In genomic region chr10:70293169-70293813, GRCh38 we compare ENCODE assay signal across 19 cellular contexts. TPM values are rescaled to one million over a fixed set of nuclear protein-coding genes. Genes with fewer than 3 reads are reported as not detected.
DNase-seq lines count a peak whose midpoint lies in the region; ATAC-seq and TF ChIP-seq lines count a peak whose summit lies in the region.
"Had no signal": no experiment of that assay in that cellular context is flagged by ENCODE, and none has a peak within 500 bp of the region (broad histone marks: within the 10 kb centered on the region; RNA-seq: fewer than 3 reads in every experiment).

No MANE protein-coding gene starts in this region.

- H3K36me3 ChIP-seq in MM.1S (replicated peaks; ENCODE audit: insufficient read depth, low read length) = no peaks in the 10 kb centered on the region
- no peaks in the 10 kb centered on the region for H3K36me3 ChIP-seq in prostate gland
- H3K36me3 ChIP-seq: SJSA1, tibial nerve had no signal

- DNase-seq in GM12864 (ENCODE audit: low read depth) = peak; percentile 50
- peak; percentile 70 for DNase-seq in MM.1S
- no peak for DNase-seq in NCI-H345 (lab: John Stamatoyannopoulos, UW)
- DNase-seq in AG08395 (ENCODE audit: low spot score) = no peak
- no peak for DNase-seq in prostate gland (ENCODE audit: low spot score)
- DNase-seq: activated CD4-positive, alpha-beta T cell treated with anti-CD3 and anti-CD28 coated beads, Interleukin-2, amount 50 U/mL, for 48 hours; activated naive CD4-positive, alpha-beta T cell treated with anti-CD3 and anti-CD28 coated beads, Interleukin-2, amount 50 U/mL, for 16 hours; dermis blood vessel endothelial cell; GDM1; NCI-H510A treated with DMSO at 0.1 percent for 48 hours had no signal

- H3K4me1 ChIP-seq in MM.1S (ENCODE audit: low read length) (peaks cover 13% of the 10 kb centered on the region), prostate gland (replicated peaks) (no peaks in the 10 kb centered on the region)
- H3K4me1 ChIP-seq: parathyroid adenoma had no signal

- H3F3A ChIP-seq in MM.1S (ENCODE audit: insufficient read depth, low read length) = peaks cover 7% of the 10 kb centered on the region; the same call in 1 of the 2 replicates

- ATAC-seq in GM19397 (IDR thresholded peaks at IDR 0.05; ENCODE audit: unreplicated experiment) (peak; percentile 81), HG02885 (IDR thresholded peaks at IDR 0.05; ENCODE audit: poor library complexity, unreplicated experiment) (peak; percentile 82), HG03469 (IDR thresholded peaks at IDR 0.05; ENCODE audit: unreplicated experiment) (no peak)
- ATAC-seq: HCT116, left lobe of liver had no signal

- intact Hi-C loops in prostate gland (cut with DNase I) = no loop called here

- H3K79me2 ChIP-seq in MM.1S (ENCODE audit: low read length) = no peaks in the 10 kb centered on the region
- H3K79me2 ChIP-seq: parathyroid adenoma had no signal

- H3K9me2 ChIP-seq in MM.1S (replicated peaks; ENCODE audit: insufficient read depth, low read length) = no peaks in the 10 kb centered on the region

- H3K9me3 ChIP-seq in MM.1S (replicated peaks; ENCODE audit: insufficient read depth, low read length) = no peaks in the 10 kb centered on the region
- no peaks in the 10 kb centered on the region for H3K9me3 ChIP-seq in prostate gland
- H3K9me3 ChIP-seq: SJSA1, tibial nerve had no signal

- 65% methylated on average over 7 of the region's 7 CpGs for WGBS in prostate gland

- peak overlapping the region; percentile 52; the same call in 1 of the 2 replicates for H3K27ac ChIP-seq in MM.1S (ENCODE audit: low read length)
- no peak overlapping the region for H3K27ac ChIP-seq in prostate gland
- H3K27ac ChIP-seq: parathyroid adenoma, SJSA1, tibial nerve had no signal

- H3K4me3 ChIP-seq in GM12864 (ENCODE audit: low read depth, low read length) = no peak overlapping the region
- no peak overlapping the region for H3K4me3 ChIP-seq in MM.1S (ENCODE audit: low read length)
- no peak overlapping the region for H3K4me3 ChIP-seq in prostate gland
- H3K4me3 ChIP-seq: SJSA1, tibial nerve had no signal

- no peak for TF ChIP-seq POLR2A in prostate gland (IDR thresholded peaks at IDR 0.05)

- no peaks in the 10 kb centered on the region for H4K20me1 ChIP-seq in MM.1S (ENCODE audit: insufficient read depth, low read length)

- H3K4me2 ChIP-seq in MM.1S (ENCODE audit: low read depth, low read length) = peak overlapping the region; percentile 24; the same call in 1 of the 2 replicates

- H3K27me3 ChIP-seq in MM.1S (replicated peaks; ENCODE audit: insufficient read depth, low read length) (no peaks in the 10 kb centered on the region), prostate gland (replicated peaks; ENCODE audit: insufficient read depth) (no peaks in the 10 kb centered on the region)
- H3K27me3 ChIP-seq: SJSA1, tibial nerve had no signal

- peak overlapping the region; percentile 7; the same call in 1 of the 2 replicates for H3K9ac ChIP-seq in MM.1S (ENCODE audit: low read length)
- H3K9ac ChIP-seq: parathyroid adenoma had no signal

- H2AFZ ChIP-seq in MM.1S (ENCODE audit: low read length) = peak overlapping the region; percentile 60; the same call in 1 of the 2 replicates
- H2AFZ ChIP-seq: parathyroid adenoma had no signal

- TF ChIP-seq CTCF in GM12864 (IDR thresholded peaks at IDR 0.05; ENCODE audit: low read depth, low read length, missing control alignments) (no peak), MM.1S (IDR thresholded peaks at IDR 0.05; ENCODE audit: low read length) (no peak), prostate gland (IDR thresholded peaks at IDR 0.05) (no peak)

RNA-seq across cellular contexts. Expression of gene NPFFR1, which starts 9.5 kb away (rescaled TPM):
- total RNA-seq in prostate gland = 1 to 10 TPM in 1 of 2 donors, under 1 TPM in 1; under 0.01 to 1.1 TPM
- total RNA-seq: dermis blood vessel endothelial cell, left lobe of liver, LHCN-M2, SJSA1 had no signal

Comparison
In these comparisons a context has a peak if more than half of its experiments do, and no peak if none do; other contexts are left out.
1. DNase-seq: peak in GM12864 (single experiment) and MM.1S (single experiment); none in NCI-H345 (single experiment), AG08395 (single experiment) and prostate gland (single experiment).